ENCODE assay signal across 20 cellular contexts in genomic region chr6:100057941-100058340, GRCh38.
A peak's percentile ranks its signal among the peaks of the same experiment; 100 is the strongest.
DNase-seq lines count a peak whose midpoint lies in the region; ATAC-seq and TF ChIP-seq lines count a peak whose summit lies in the region.
"Had no signal": no experiment of that assay in that cellular context is flagged by ENCODE, and none has a peak within 500 bp of the region (broad histone marks: within the 10 kb centered on the region; RNA-seq: fewer than 3 reads in every experiment).

No MANE protein-coding gene starts in this region.

- no peaks in the 10 kb centered on the region for H4K20me1 ChIP-seq in PC-3 (ENCODE audit: low read length)

- H3K4me2 ChIP-seq in PC-3 (ENCODE audit: low read length) = no peak overlapping the region
- H3K4me2 ChIP-seq: A549, SK-N-SH had no signal

- TF ChIP-seq CTCF in PC-3 (conservative IDR thresholded peaks at IDR 0.05; ENCODE audit: low read depth, low read length) (no peak), GM13977 (IDR thresholded peaks at IDR 0.05; ENCODE audit: extremely low read depth, insufficient read depth, missing control alignments) (no peak), ascending aorta (IDR thresholded peaks at IDR 0.05) (no peak)

- no peaks in the 10 kb centered on the region for H3F3A ChIP-seq in PC-3 (ENCODE audit: low read length, unreplicated experiment)

- H3K27ac ChIP-seq in PC-3 (ENCODE audit: low read length) (no peak overlapping the region), ascending aorta (no peak overlapping the region)
- H3K27ac ChIP-seq: A549, Peyer's patch had no signal

- H3K79me2 ChIP-seq in PC-3 (ENCODE audit: low read length) = no peaks in the 10 kb centered on the region

- CTCF ChIA-PET in PC-3 (lab: Charles Lee) = no interaction called here

- H3K9ac ChIP-seq in PC-3 (ENCODE audit: low read length) = no peak overlapping the region
- H3K9ac ChIP-seq: SK-N-SH had no signal

- no peaks in the 10 kb centered on the region for H3K9me3 ChIP-seq in PC-3 (ENCODE audit: low read length)
- H3K9me3 ChIP-seq in ascending aorta = no peaks in the 10 kb centered on the region
- H3K9me3 ChIP-seq: A549, HAP-1, Peyer's patch, SK-N-SH had no signal

- H3K4me1 ChIP-seq in PC-3 (ENCODE audit: insufficient read depth, low read length) (no peaks in the 10 kb centered on the region), ascending aorta (no peaks in the 10 kb centered on the region)
- H3K4me1 ChIP-seq: A549, HAP-1, Peyer's patch had no signal

- no peaks in the 10 kb centered on the region for H3K36me3 ChIP-seq in PC-3 (ENCODE audit: low read depth, low read length)
- H3K36me3 ChIP-seq in ascending aorta = no peaks in the 10 kb centered on the region
- H3K36me3 ChIP-seq: HAP-1, Peyer's patch had no signal

- no TSS peak for BruUV-seq in PC-3 (replicated peaks; lab: Mats Ljungman, UMichigan)

- ATAC-seq in PC-3 = no peak
- ATAC-seq: A549 had no signal

- peak; percentile 26 for DNase-seq in A172 (ENCODE audit: low spot score)
- DNase-seq in HCEC 1CT = peak; percentile 70
- peak; percentile 4 for DNase-seq in PC-3
- peak; percentile 3 for DNase-seq in iris pigment epithelial cell (ENCODE audit: low read depth)
- DNase-seq in GM13977 (ENCODE audit: low spot score) = no peak
- no peak for DNase-seq in activated effector memory CD4-positive, alpha-beta T cell treated with Interleukin-2 at 50 U/mL for 16 hours
- no peak for DNase-seq in ascending aorta (ENCODE audit: low spot score in 2 of 2)
- DNase-seq in amniotic stem cell (lab: John Stamatoyannopoulos, UW) = no peak
- DNase-seq: C1 segment of cervical spinal cord, KG1, MM.1S, NCI-H1092 treated with DMSO at 0.1 percent for 48 hours, NCI-H2081 treated with DMSO at 0.1 percent for 48 hours, NCI-H510A treated with DMSO at 0.1 percent for 48 hours, NCI-H82, Peyer's patch, Right ventricle myocardium superior, SK-N-SH had no signal

- no peaks in the 10 kb centered on the region for H3K27me3 ChIP-seq in PC-3 (ENCODE audit: low read length)
- no peaks in the 10 kb centered on the region for H3K27me3 ChIP-seq in ascending aorta
- H3K27me3 ChIP-seq: Peyer's patch had no signal

- no peaks in the 10 kb centered on the region for H3K9me2 ChIP-seq in PC-3 (replicated peaks; ENCODE audit: low read length)
- H3K9me2 ChIP-seq: SK-N-SH had no signal

- in situ Hi-C loops in GM13977 (cut with MboI; ENCODE audit: low pct_unique_long_range_greater_than_20kb, low sequenced_read_pairs, unreplicated experiment) = no loop called here

- H2AFZ ChIP-seq in PC-3 (ENCODE audit: low read length) = no peak overlapping the region

- intact Hi-C loops in PC-3 (cut with micrococcal nuclease) = no loop called here
- intact Hi-C loops in ascending aorta (cut with DNase I) = no loop called here

- no peak overlapping the region for H3K4me3 ChIP-seq in PC-3 (ENCODE audit: low read length)
- no peak overlapping the region for H3K4me3 ChIP-seq in ascending aorta
- H3K4me3 ChIP-seq: A549, HAP-1, Peyer's patch had no signal

- POLR2A ChIA-PET in PC-3 (lab: Charles Lee; ENCODE audit: unreplicated experiment) = no interaction called here

Comparison
In these comparisons a context has a peak if more than half of its experiments do, and no peak if none do; other contexts are left out.
1. DNase-seq: peak in A172 (single experiment), HCEC 1CT (single experiment), PC-3 (single experiment) and iris pigment epithelial cell (single experiment); none in GM13977 (single experiment), activated effector memory CD4-positive, alpha-beta T cell treated with Interleukin-2 at 50 U/mL for 16 hours (single experiment), ascending aorta (0 of 2) and amniotic stem cell (single experiment).